ENCODE assay signal across 1 cellular context in the genomic region with DNA sequence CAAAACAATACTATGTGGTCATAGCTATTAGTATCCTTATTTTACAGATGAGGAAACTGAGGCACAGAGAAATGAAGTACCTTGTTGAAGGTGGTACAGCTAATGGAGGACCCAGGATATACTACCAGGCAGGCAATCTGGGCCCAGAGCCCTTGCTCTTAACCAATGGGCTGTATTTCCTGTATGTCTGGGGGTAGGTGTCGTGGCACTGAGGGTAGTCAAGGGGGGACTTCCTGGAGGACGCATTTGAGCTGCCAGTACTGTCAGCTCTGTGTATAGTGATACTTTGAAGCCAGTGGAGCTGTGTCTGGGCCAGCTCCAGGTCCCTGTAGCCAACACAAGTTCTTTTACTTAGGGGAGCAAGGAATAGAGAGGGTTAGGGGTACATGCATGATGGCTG.
TF ChIP-seq lines count a peak whose summit lies in the region.

No MANE protein-coding gene starts in this region.

TF ChIP-seq in GM12878, 131 proteins besides CTCF, POLR2A, EP300 and RAD21:
- no peak for TF ChIP-seq SMAD5 (IDR thresholded peaks at IDR 0.05; ENCODE audit: low read depth)
